1 cellular context compared by ENCODE assay signal in genomic region chr10:124093076-124093773, GRCh38.
A peak's percentile ranks its signal among the peaks of the same experiment; 100 is the strongest.
TF ChIP-seq lines count a peak whose summit lies in the region.

CHST15 (minus strand) TSS chr10:124093598; CDS start chr10:124046212, 47,386 bp downstream.

TF ChIP-seq in HepG2, 621 proteins besides CTCF, POLR2A, EP300 and RAD21 (continued from another document and continues in another):
- TF ChIP-seq THAP7 (CRISPR knock-in tag; IDR thresholded peaks at IDR 0.05) (no peak), ZNF75D (CRISPR knock-in tag; IDR thresholded peaks at IDR 0.05; ENCODE audit: borderline replicate concordance) (no peak), ZNF678 (CRISPR knock-in tag; IDR thresholded peaks at IDR 0.05) (no peak), ZNF552 (CRISPR knock-in tag; IDR thresholded peaks at IDR 0.05; ENCODE audit: borderline replicate concordance) (no peak), MTF1 (CRISPR knock-in tag; IDR thresholded peaks at IDR 0.05) (no peak), DNMT3B (CRISPR knock-in tag; conservative IDR thresholded peaks at IDR 0.05) (no peak), ZNF816 (CRISPR knock-in tag; IDR thresholded peaks at IDR 0.05; ENCODE audit: borderline replicate concordance) (no peak), CSRNP1 (CRISPR knock-in tag; IDR thresholded peaks at IDR 0.05) (no peak), ESRRA (CRISPR knock-in tag; IDR thresholded peaks at IDR 0.05; ENCODE audit: low read depth) (0 out of 2 replicates have a peak, but pooled peaks have one; percentile 1), ZNF577 (CRISPR knock-in tag; IDR thresholded peaks at IDR 0.05; ENCODE audit: borderline replicate concordance, low read depth) (no peak), ZNF143 (CRISPR knock-in tag; IDR thresholded peaks at IDR 0.05) (no peak), GPN1 (CRISPR knock-in tag; IDR thresholded peaks at IDR 0.05; ENCODE audit: borderline replicate concordance) (no peak), KDM6A (CRISPR knock-in tag; IDR thresholded peaks at IDR 0.05; ENCODE audit: low read depth) (0 out of 2 replicates have a peak, but pooled peaks have one; percentile 27), SCMH1 (CRISPR knock-in tag; IDR thresholded peaks at IDR 0.05; ENCODE audit: borderline replicate concordance) (no peak), TRAFD1 (CRISPR knock-in tag; IDR thresholded peaks at IDR 0.05; ENCODE audit: borderline replicate concordance) (no peak), ZNF597 (CRISPR knock-in tag; IDR thresholded peaks at IDR 0.05) (no peak), TAF15 (IDR thresholded peaks at IDR 0.05; ENCODE audit: low read depth, low read length, poor library complexity, severe bottlenecking) (no peak), ZNF615 (CRISPR knock-in tag; IDR thresholded peaks at IDR 0.05; ENCODE audit: borderline replicate concordance) (no peak), ZNF780A (CRISPR knock-in tag; IDR thresholded peaks at IDR 0.05) (no peak), SRSF4 (IDR thresholded peaks at IDR 0.05; ENCODE audit: low read depth, low read length, poor library complexity, severe bottlenecking) (no peak), ZNF784 (CRISPR knock-in tag; IDR thresholded peaks at IDR 0.05; ENCODE audit: borderline replicate concordance) (no peak; the same call in 1 of the 2 replicates), GLMP (CRISPR knock-in tag; IDR thresholded peaks at IDR 0.05; ENCODE audit: borderline replicate concordance) (no peak), ERF (CRISPR knock-in tag; IDR thresholded peaks at IDR 0.05) (no peak), AKAP8 (CRISPR knock-in tag; IDR thresholded peaks at IDR 0.05) (no peak), RXRA (CRISPR knock-in tag; IDR thresholded peaks at IDR 0.05) (peak; percentile 57), ARID2 (CRISPR knock-in tag; IDR thresholded peaks at IDR 0.05; ENCODE audit: borderline replicate concordance) (no peak), ATAD3A (CRISPR knock-in tag; IDR thresholded peaks at IDR 0.05) (no peak), ZNF768 (CRISPR knock-in tag; IDR thresholded peaks at IDR 0.05) (peak; percentile 44; the same call in 1 of the 2 replicates), MAF1 (CRISPR knock-in tag; IDR thresholded peaks at IDR 0.05; ENCODE audit: borderline replicate concordance) (no peak), ZNF292 (CRISPR knock-in tag; IDR thresholded peaks at IDR 0.05; ENCODE audit: borderline replicate concordance, low read depth) (no peak), HOXA9 (CRISPR knock-in tag; IDR thresholded peaks at IDR 0.05; ENCODE audit: borderline replicate concordance) (no peak), AHR (CRISPR knock-in tag; IDR thresholded peaks at IDR 0.05) (no peak), ZNF276 (CRISPR knock-in tag; IDR thresholded peaks at IDR 0.05; ENCODE audit: low read depth) (no peak)
- TF ChIP-seq, protein P1, sequence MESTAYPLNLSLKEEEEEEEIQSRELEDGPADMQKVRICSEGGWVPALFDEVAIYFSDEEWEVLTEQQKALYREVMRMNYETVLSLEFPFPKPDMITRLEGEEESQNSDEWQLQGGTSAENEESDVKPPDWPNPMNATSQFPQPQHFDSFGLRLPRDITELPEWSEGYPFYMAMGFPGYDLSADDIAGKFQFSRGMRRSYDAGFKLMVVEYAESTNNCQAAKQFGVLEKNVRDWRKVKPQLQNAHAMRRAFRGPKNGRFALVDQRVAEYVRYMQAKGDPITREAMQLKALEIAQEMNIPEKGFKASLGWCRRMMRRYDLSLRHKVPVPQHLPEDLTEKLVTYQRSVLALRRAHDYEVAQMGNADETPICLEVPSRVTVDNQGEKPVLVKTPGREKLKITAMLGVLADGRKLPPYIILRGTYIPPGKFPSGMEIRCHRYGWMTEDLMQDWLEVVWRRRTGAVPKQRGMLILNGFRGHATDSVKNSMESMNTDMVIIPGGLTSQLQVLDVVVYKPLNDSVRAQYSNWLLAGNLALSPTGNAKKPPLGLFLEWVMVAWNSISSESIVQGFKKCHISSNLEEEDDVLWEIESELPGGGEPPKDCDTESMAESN (CRISPR knock-in tag; conservative IDR thresholded peaks at IDR 0.05): no peak
- TF ChIP-seq, protein P2, sequence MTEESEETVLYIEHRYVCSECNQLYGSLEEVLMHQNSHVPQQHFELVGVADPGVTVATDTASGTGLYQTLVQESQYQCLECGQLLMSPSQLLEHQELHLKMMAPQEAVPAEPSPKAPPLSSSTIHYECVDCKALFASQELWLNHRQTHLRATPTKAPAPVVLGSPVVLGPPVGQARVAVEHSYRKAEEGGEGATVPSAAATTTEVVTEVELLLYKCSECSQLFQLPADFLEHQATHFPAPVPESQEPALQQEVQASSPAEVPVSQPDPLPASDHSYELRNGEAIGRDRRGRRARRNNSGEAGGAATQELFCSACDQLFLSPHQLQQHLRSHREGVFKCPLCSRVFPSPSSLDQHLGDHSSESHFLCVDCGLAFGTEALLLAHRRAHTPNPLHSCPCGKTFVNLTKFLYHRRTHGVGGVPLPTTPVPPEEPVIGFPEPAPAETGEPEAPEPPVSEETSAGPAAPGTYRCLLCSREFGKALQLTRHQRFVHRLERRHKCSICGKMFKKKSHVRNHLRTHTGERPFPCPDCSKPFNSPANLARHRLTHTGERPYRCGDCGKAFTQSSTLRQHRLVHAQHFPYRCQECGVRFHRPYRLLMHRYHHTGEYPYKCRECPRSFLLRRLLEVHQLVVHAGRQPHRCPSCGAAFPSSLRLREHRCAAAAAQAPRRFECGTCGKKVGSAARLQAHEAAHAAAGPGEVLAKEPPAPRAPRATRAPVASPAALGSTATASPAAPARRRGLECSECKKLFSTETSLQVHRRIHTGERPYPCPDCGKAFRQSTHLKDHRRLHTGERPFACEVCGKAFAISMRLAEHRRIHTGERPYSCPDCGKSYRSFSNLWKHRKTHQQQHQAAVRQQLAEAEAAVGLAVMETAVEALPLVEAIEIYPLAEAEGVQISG (CRISPR knock-in tag; IDR thresholded peaks at IDR 0.05): peak; percentile 37; the same call in 1 of the 2 replicates
- TF ChIP-seq, protein P3, sequence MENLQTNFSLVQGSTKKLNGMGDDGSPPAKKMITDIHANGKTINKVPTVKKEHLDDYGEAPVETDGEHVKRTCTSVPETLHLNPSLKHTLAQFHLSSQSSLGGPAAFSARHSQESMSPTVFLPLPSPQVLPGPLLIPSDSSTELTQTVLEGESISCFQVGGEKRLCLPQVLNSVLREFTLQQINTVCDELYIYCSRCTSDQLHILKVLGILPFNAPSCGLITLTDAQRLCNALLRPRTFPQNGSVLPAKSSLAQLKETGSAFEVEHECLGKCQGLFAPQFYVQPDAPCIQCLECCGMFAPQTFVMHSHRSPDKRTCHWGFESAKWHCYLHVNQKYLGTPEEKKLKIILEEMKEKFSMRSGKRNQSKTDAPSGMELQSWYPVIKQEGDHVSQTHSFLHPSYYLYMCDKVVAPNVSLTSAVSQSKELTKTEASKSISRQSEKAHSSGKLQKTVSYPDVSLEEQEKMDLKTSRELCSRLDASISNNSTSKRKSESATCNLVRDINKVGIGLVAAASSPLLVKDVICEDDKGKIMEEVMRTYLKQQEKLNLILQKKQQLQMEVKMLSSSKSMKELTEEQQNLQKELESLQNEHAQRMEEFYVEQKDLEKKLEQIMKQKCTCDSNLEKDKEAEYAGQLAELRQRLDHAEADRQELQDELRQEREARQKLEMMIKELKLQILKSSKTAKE (CRISPR knock-in tag; IDR thresholded peaks at IDR 0.05; ENCODE audit: borderline replicate concordance): peak; percentile 72; the same call in 1 of the 2 replicates
